Comparison of ENCODE assay signal across 28 cellular contexts in genomic region chr17:83136156-83136555, GRCh38. TPM values are rescaled to one million over a fixed set of nuclear protein-coding genes. Genes with fewer than 3 reads are reported as not detected.
DNase-seq lines count a peak whose midpoint lies in the region; TF ChIP-seq lines count a peak whose summit lies in the region.
"Had no signal": no experiment of that assay in that cellular context is flagged by ENCODE, and none has a peak within 500 bp of the region (broad histone marks: within the 10 kb centered on the region; RNA-seq: fewer than 3 reads in every experiment).

No MANE protein-coding gene starts in this region.

- peak; percentile 3 for DNase-seq in activated CD4-positive, CD25-positive, alpha-beta regulatory T cell treated with anti-CD3 and anti-CD28 coated beads, Interleukin-2, amount 50 U/mL, for 72 hours
- DNase-seq in activated CD4-positive, CD25-positive, alpha-beta regulatory T cell (lab: John Stamatoyannopoulos, UW): no peak
- DNase-seq in chondrocyte (ENCODE audit: low spot score): peak; percentile 81
- DNase-seq in mesenchymal stem cell: no peak
- peak; percentile 5 for DNase-seq in testis
- no peak for DNase-seq in stimulated activated CD4-positive, alpha-beta T cell treated with anti-CD3 and anti-CD28 coated beads, Interleukin-15, amount 100 ng/mL, for 24 hours
- DNase-seq in NAMALWA (ENCODE audit: low spot score): no peak
- DNase-seq in NCI-H2196 treated with DMSO at 0.1 percent for 48 hours (lab: John Stamatoyannopoulos, UW; ENCODE audit: unreplicated experiment): no peak
- DNase-seq: 8988T; activated CD4-positive, alpha-beta T cell treated with anti-CD3 and anti-CD28 coated beads, Interleukin-2, amount 10 ng/mL, durations not matched to agents 24 days and 14 days; activated naive CD4-positive, alpha-beta T cell treated with anti-CD3 and anti-CD28 coated beads for 36 hours; CD4-positive, alpha-beta memory T cell; DMS 273 treated with DMSO at 0.1 percent for 48 hours; foreskin melanocyte; KBM-7; NCI-H1105 treated with DMSO at 0.1 percent for 48 hours; NCI-H2029; NCI-H2227 treated with DMSO at 0.1 percent for 48 hours; NCI-H526 treated with DMSO at 0.1 percent for 48 hours; retina; SHP77; stimulated activated CD4-positive, alpha-beta T cell treated with anti-CD3 and anti-CD28 coated beads, Interleukin-4, amount 100 ng/mL, for 1 hour had no signal

- TF ChIP-seq POLR2A in testis (IDR thresholded peaks at IDR 0.05): no peak

- no peak overlapping the region for H3K4me3 Mint-ChIP-seq in chondrocyte (ENCODE audit: unreplicated experiment)
- H3K4me3 Mint-ChIP-seq: activated CD4-positive, alpha-beta T cell treated with anti-CD3 and anti-CD28 coated beads, Interleukin-2, amount 10 ng/mL, durations not matched to agents 24 days and 14 days; activated naive CD4-positive, alpha-beta T cell treated with anti-CD3 and anti-CD28 coated beads for 36 hours; CD4-positive, alpha-beta memory T cell; mesothelial cell of epicardium; naive thymus-derived CD8-positive, alpha-beta T cell; T-helper 2 cell treated with Interferon-gamma antibody and Interleukin-4, amounts not matched to agents 5 μg/mL and 100 μg/mL, for 36 hours had no signal

- 88% methylated on average over 10 of the region's 13 CpGs for WGBS in mesenchymal stem cell
- 88 to 96% methylated on average over 13 of the region's 13 CpGs for WGBS in testis, 2 donors

- peaks cover 3% of the 10 kb centered on the region for H3K9me3 ChIP-seq in mesenchymal stem cell (ENCODE audit: control insufficient read depth, low read length)
- no peaks in the 10 kb centered on the region for H3K9me3 ChIP-seq in testis
- H3K9me3 ChIP-seq: breast epithelium, esophagus muscularis mucosa, ovary had no signal

- intact Hi-C loops in testis (cut with DNase I; ENCODE audit: low total_unique reads): no loop called here

- no peak overlapping the region for H2BK120ac ChIP-seq in mesenchymal stem cell (ENCODE audit: low read depth, low read length)

- H3K14ac ChIP-seq in mesenchymal stem cell (ENCODE audit: low read length in 2 of 2): no peak overlapping the region

- H4K8ac ChIP-seq in mesenchymal stem cell (ENCODE audit: low read length): no peak overlapping the region

- H3K4ac ChIP-seq in mesenchymal stem cell (ENCODE audit: low read depth in 1 of 2, low read length in 2 of 2): no peak overlapping the region

- peaks cover 6% of the 10 kb centered on the region for H3K27me3 Mint-ChIP-seq in chondrocyte (ENCODE audit: low read depth)

- peaks cover 3% of the 10 kb centered on the region for H3K4me1 Mint-ChIP-seq in chondrocyte (ENCODE audit: low read depth)
- H3K4me1 Mint-ChIP-seq: activated CD4-positive, alpha-beta T cell treated with anti-CD3 and anti-CD28 coated beads, Interleukin-2, amount 10 ng/mL, durations not matched to agents 24 days and 14 days; CD4-positive, alpha-beta memory T cell; naive thymus-derived CD8-positive, alpha-beta T cell had no signal

- H3K23ac ChIP-seq in mesenchymal stem cell (ENCODE audit: low read length in 2 of 2): no peak overlapping the region

- H3K27me3 ChIP-seq in mesenchymal stem cell (ENCODE audit: control insufficient read depth in 1 of 2, insufficient read depth in 1 of 2, low read length in 2 of 2) (peaks cover 15 to 24% of the 10 kb centered on the region in 2 experiments), testis (no peaks in the 10 kb centered on the region)
- H3K27me3 ChIP-seq: ovary had no signal

- H4K91ac ChIP-seq in mesenchymal stem cell (ENCODE audit: low read length): no peak overlapping the region

- H3K36me3 ChIP-seq in mesenchymal stem cell (ENCODE audit: control insufficient read depth in 1 of 2, insufficient read depth in 2 of 2, low read depth in 1 of 2, low read length in 2 of 2) (no peaks in the 10 kb centered on the region), testis (ENCODE audit: low read depth, missing control alignments) (no peaks in the 10 kb centered on the region)
- H3K36me3 ChIP-seq: breast epithelium, esophagus muscularis mucosa, ovary had no signal

- peak overlapping the region; percentile 25 for H3K4me2 ChIP-seq in mesenchymal stem cell (ENCODE audit: low read length, poor library complexity, severe bottlenecking)

- no peak overlapping the region for H2AFZ ChIP-seq in mesenchymal stem cell (ENCODE audit: low read depth, low read length)

- peaks cover 9% of the 10 kb centered on the region for H3K4me1 ChIP-seq in mesenchymal stem cell (ENCODE audit: control insufficient read depth, insufficient read depth, low read depth, low read length)
- H3K4me1 ChIP-seq in testis: no peaks in the 10 kb centered on the region
- H3K4me1 ChIP-seq: breast epithelium had no signal

- H2BK15ac ChIP-seq in mesenchymal stem cell (ENCODE audit: low read depth, poor library complexity, severe bottlenecking): no peak overlapping the region

- H3K4me3 ChIP-seq in mesenchymal stem cell (ENCODE audit: insufficient read depth in 1 of 2, low read depth in 1 of 2, low read length in 2 of 2) (no peak overlapping the region), testis (no peak overlapping the region)
- H3K4me3 ChIP-seq: breast epithelium, esophagus muscularis mucosa, ovary had no signal

- no peak overlapping the region for H3K18ac ChIP-seq in mesenchymal stem cell (ENCODE audit: low read depth in 1 of 2, low read length in 2 of 2)

- no peak for TF ChIP-seq CTCF in chondrocyte (IDR thresholded peaks at IDR 0.05)
- no peak for TF ChIP-seq CTCF in testis (IDR thresholded peaks at IDR 0.05)

- no peak overlapping the region for H3K27ac Mint-ChIP-seq in chondrocyte (ENCODE audit: unreplicated experiment)
- H3K27ac Mint-ChIP-seq: activated CD4-positive, alpha-beta T cell treated with anti-CD3 and anti-CD28 coated beads, Interleukin-2, amount 10 ng/mL, durations not matched to agents 24 days and 14 days; activated naive CD4-positive, alpha-beta T cell treated with anti-CD3 and anti-CD28 coated beads for 36 hours; CD4-positive, alpha-beta memory T cell; mesothelial cell of epicardium; T-helper 2 cell treated with Interferon-gamma antibody and Interleukin-4, amounts not matched to agents 5 μg/mL and 100 μg/mL, for 36 hours had no signal

- no peak overlapping the region for H2BK12ac ChIP-seq in mesenchymal stem cell (ENCODE audit: low read length in 2 of 2)

- no peaks in the 10 kb centered on the region for H3K36me3 Mint-ChIP-seq in chondrocyte (ENCODE audit: low read depth)
- H3K36me3 Mint-ChIP-seq: CD4-positive, alpha-beta memory T cell; mesothelial cell of epicardium; naive thymus-derived CD8-positive, alpha-beta T cell had no signal

- H3K9me3 Mint-ChIP-seq in chondrocyte (ENCODE audit: low read depth): no peaks in the 10 kb centered on the region
- H3K9me3 Mint-ChIP-seq: activated CD4-positive, alpha-beta T cell treated with anti-CD3 and anti-CD28 coated beads, Interleukin-2, amount 10 ng/mL, durations not matched to agents 24 days and 14 days; activated naive CD4-positive, alpha-beta T cell treated with anti-CD3 and anti-CD28 coated beads for 36 hours; CD4-positive, alpha-beta memory T cell; naive thymus-derived CD8-positive, alpha-beta T cell; T-helper 2 cell treated with Interferon-gamma antibody and Interleukin-4, amounts not matched to agents 5 μg/mL and 100 μg/mL, for 36 hours had no signal

- H2BK5ac ChIP-seq in mesenchymal stem cell (ENCODE audit: low read depth, low read length, poor library complexity, severe bottlenecking): no peak overlapping the region

- H3K9ac ChIP-seq in mesenchymal stem cell (ENCODE audit: low read length): no peak overlapping the region

- H3K27ac ChIP-seq in mesenchymal stem cell (ENCODE audit: low read length, poor library complexity, severe bottlenecking) (no peak overlapping the region), testis (no peak overlapping the region)
- H3K27ac ChIP-seq: breast epithelium, esophagus muscularis mucosa, ovary had no signal

- no peak overlapping the region for H2AK5ac ChIP-seq in mesenchymal stem cell (ENCODE audit: low read length, severe bottlenecking)

- H3K79me1 ChIP-seq in mesenchymal stem cell (replicated peaks; ENCODE audit: low read length, poor library complexity, severe bottlenecking): no peaks in the 10 kb centered on the region

RNA-seq across cellular contexts. Expression of gene METRNL, which starts 56.7 kb away (rescaled TPM):
- total RNA-seq in chondrocyte (63.8 to 79.4 TPM (median 64.7 TPM) in 3 replicates), testis (10 to 100 TPM; 54.6 to 86.1 TPM)
- polyA plus RNA-seq in mesenchymal stem cell (2013, experiment 1 of 2): 15.1 TPM
- polyA plus RNA-seq in mesenchymal stem cell (2013, experiment 2 of 2): 14.1 TPM
- 56.1 TPM for polyA plus RNA-seq in testis (ENCODE audit: insufficient read depth, low read depth, low replicate concordance)

Comparison
In these comparisons a context has a peak if more than half of its experiments do, and no peak if none do; other contexts are left out.
1. DNase-seq: peak in activated CD4-positive, CD25-positive, alpha-beta regulatory T cell treated with anti-CD3 and anti-CD28 coated beads, Interleukin-2, amount 50 U/mL, for 72 hours (single experiment), chondrocyte (single experiment) and testis (single experiment); none in activated CD4-positive, CD25-positive, alpha-beta regulatory T cell (0 of 4), mesenchymal stem cell (single experiment), stimulated activated CD4-positive, alpha-beta T cell treated with anti-CD3 and anti-CD28 coated beads, Interleukin-15, amount 100 ng/mL, for 24 hours (single experiment), NAMALWA (single experiment) and NCI-H2196 treated with DMSO at 0.1 percent for 48 hours (single experiment).